In the genomic region with DNA sequence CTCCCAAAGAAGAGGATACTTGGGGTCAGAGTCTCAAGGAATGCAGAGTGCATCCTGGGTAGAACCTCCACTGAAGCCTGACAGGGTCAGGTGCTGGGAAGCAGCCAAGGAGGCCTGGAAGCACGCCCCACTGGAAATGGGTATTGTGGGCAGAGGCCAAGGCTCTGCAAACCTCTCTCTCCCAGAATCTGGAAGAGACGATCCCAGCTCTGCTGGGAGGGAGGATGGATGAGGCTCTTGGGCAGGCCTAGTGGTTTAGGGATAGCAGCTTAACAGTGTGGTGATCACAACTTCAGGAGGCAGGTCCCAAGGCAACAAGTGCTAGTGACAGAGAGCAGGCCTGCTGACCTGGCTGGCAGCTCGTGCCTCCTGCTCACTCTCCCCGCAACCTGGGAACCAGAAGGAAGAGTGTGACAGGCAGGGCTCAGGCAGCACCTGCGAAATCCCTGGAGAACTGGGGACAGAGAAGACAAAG, we compare ENCODE assay signal across 24 cellular contexts.
DNase-seq lines count a peak whose midpoint lies in the region; ATAC-seq lines count a peak whose summit lies in the region.
"Had no signal": no experiment of that assay in that cellular context is flagged by ENCODE, and none has a peak within 500 bp of the region (broad histone marks: within the 10 kb centered on the region; RNA-seq: fewer than 3 reads in every experiment).

No MANE protein-coding gene starts in this region.

- peak; percentile 36 for DNase-seq in NCI-H2107 (lab: John Stamatoyannopoulos, UW)
- peak; percentile 63 for DNase-seq in cerebellar cortex (ENCODE audit: low spot score)
- no peak for DNase-seq in left cardiac atrium
- DNase-seq in RKO (ENCODE audit: low spot score) = no peak
- DNase-seq in H7 = no peak
- DNase-seq in LoVo (ENCODE audit: low spot score) = no peak
- DNase-seq: activated CD8-positive, alpha-beta memory T cell treated with anti-CD3 and anti-CD28 coated beads, Interleukin-2, amount 50 U/mL, for 4 hours; activated naive CD8-positive, alpha-beta T cell treated with anti-CD3 and anti-CD28 coated beads for 36 hours; DMS79 treated with DMSO at 0.1 percent for 48 hours; effector CD8-positive, alpha-beta T cell; glutamatergic neuron; left colon; NCI-H2029; NCI-H524; stimulated activated naive CD4-positive, alpha-beta T cell; T-helper 9 cell; testis had no signal

- peak overlapping the region; percentile 74 for H3K27ac ChIP-seq in rectal smooth muscle tissue (ENCODE audit: low read depth, low read length)
- H3K27ac ChIP-seq: KMS-11, prostate gland, testis had no signal

- no peak overlapping the region for H3K9ac ChIP-seq in rectal smooth muscle tissue (ENCODE audit: low read length)
- H3K9ac ChIP-seq: KMS-11 had no signal

- H3K4me3 ChIP-seq in rectal smooth muscle tissue (ENCODE audit: low read length) = no peak overlapping the region
- no peak overlapping the region for H3K4me3 ChIP-seq in H7 (ENCODE audit: insufficient read depth, low read depth, low read length)
- H3K4me3 ChIP-seq: GM12878, prostate gland, smooth muscle cell, testis had no signal

- intact Hi-C loops in left cardiac atrium (cut with DNase I) = no loop called here

- no peaks in the 10 kb centered on the region for H3K4me1 ChIP-seq in rectal smooth muscle tissue (ENCODE audit: control insufficient read depth, insufficient read depth, low read length)
- H3K4me1 ChIP-seq: prostate gland had no signal

- peak; percentile 84 to 88 for ATAC-seq in left cardiac atrium
- ATAC-seq: esophagus mucosa, GM12878, left colon, WTC11 had no signal

- H3K27me3 ChIP-seq in rectal smooth muscle tissue (ENCODE audit: control insufficient read depth, insufficient read depth, low read length) (no peaks in the 10 kb centered on the region), H7 (ENCODE audit: control insufficient read depth, insufficient read depth, low read length) (no peaks in the 10 kb centered on the region)
- H3K27me3 ChIP-seq: testis had no signal

- H3K36me3 ChIP-seq in rectal smooth muscle tissue (ENCODE audit: control insufficient read depth, insufficient read depth, low read length) (no peaks in the 10 kb centered on the region), H7 (replicated peaks; ENCODE audit: control insufficient read depth, insufficient read depth, low read length) (no peaks in the 10 kb centered on the region)
- H3K36me3 ChIP-seq: prostate gland had no signal

Comparison
In these comparisons a context has a peak if more than half of its experiments do, and no peak if none do; other contexts are left out.
1. DNase-seq: peak in NCI-H2107 (single experiment) and cerebellar cortex (single experiment); none in left cardiac atrium (single experiment), RKO (single experiment), H7 (single experiment) and LoVo (single experiment).